1 cellular context compared by ENCODE assay signal in the genomic region with DNA sequence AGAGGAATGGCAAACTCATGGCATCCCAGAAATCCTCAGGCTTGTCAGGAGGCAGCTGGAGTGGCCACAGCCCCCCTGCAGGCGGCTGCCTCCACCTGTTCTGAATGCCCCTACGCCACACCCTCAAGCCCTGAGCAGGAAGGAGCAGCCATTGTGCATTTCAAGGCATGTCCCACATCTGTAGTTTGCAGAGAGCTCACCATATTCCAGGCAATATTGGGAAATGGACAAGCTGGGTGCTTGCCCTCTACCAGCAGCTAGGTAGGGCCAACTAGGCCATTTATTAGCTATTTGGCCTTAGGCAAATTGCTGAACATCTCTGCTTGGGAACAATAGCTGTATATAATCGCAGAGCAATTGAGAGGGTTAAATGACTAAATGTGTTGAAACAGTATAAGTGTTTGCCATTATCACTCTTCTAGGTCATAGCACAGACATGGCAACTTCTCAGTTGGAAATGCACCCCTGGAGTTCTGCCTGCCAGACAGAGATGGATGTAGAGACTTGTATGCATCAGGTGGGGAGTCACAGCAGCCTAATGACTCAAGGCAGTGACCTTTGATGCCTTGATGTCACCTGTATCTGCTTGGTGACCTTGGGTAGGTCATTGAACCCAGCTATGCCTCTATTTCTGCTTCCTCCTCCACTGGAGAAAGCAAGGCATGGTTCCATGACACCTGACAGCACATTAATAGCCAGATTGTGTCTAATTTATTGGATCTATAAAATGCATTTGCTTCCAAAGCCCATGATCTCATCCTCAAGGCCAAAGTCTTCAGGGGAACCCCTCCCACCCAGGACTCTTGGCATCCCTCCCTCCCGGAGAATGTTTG.
TF ChIP-seq lines count a peak whose summit lies in the region.

No MANE protein-coding gene starts in this region.

TF ChIP-seq in GM23338, 12 proteins besides CTCF, POLR2A, EP300 and RAD21 (continued from another document):
- TF ChIP-seq, protein P1, sequence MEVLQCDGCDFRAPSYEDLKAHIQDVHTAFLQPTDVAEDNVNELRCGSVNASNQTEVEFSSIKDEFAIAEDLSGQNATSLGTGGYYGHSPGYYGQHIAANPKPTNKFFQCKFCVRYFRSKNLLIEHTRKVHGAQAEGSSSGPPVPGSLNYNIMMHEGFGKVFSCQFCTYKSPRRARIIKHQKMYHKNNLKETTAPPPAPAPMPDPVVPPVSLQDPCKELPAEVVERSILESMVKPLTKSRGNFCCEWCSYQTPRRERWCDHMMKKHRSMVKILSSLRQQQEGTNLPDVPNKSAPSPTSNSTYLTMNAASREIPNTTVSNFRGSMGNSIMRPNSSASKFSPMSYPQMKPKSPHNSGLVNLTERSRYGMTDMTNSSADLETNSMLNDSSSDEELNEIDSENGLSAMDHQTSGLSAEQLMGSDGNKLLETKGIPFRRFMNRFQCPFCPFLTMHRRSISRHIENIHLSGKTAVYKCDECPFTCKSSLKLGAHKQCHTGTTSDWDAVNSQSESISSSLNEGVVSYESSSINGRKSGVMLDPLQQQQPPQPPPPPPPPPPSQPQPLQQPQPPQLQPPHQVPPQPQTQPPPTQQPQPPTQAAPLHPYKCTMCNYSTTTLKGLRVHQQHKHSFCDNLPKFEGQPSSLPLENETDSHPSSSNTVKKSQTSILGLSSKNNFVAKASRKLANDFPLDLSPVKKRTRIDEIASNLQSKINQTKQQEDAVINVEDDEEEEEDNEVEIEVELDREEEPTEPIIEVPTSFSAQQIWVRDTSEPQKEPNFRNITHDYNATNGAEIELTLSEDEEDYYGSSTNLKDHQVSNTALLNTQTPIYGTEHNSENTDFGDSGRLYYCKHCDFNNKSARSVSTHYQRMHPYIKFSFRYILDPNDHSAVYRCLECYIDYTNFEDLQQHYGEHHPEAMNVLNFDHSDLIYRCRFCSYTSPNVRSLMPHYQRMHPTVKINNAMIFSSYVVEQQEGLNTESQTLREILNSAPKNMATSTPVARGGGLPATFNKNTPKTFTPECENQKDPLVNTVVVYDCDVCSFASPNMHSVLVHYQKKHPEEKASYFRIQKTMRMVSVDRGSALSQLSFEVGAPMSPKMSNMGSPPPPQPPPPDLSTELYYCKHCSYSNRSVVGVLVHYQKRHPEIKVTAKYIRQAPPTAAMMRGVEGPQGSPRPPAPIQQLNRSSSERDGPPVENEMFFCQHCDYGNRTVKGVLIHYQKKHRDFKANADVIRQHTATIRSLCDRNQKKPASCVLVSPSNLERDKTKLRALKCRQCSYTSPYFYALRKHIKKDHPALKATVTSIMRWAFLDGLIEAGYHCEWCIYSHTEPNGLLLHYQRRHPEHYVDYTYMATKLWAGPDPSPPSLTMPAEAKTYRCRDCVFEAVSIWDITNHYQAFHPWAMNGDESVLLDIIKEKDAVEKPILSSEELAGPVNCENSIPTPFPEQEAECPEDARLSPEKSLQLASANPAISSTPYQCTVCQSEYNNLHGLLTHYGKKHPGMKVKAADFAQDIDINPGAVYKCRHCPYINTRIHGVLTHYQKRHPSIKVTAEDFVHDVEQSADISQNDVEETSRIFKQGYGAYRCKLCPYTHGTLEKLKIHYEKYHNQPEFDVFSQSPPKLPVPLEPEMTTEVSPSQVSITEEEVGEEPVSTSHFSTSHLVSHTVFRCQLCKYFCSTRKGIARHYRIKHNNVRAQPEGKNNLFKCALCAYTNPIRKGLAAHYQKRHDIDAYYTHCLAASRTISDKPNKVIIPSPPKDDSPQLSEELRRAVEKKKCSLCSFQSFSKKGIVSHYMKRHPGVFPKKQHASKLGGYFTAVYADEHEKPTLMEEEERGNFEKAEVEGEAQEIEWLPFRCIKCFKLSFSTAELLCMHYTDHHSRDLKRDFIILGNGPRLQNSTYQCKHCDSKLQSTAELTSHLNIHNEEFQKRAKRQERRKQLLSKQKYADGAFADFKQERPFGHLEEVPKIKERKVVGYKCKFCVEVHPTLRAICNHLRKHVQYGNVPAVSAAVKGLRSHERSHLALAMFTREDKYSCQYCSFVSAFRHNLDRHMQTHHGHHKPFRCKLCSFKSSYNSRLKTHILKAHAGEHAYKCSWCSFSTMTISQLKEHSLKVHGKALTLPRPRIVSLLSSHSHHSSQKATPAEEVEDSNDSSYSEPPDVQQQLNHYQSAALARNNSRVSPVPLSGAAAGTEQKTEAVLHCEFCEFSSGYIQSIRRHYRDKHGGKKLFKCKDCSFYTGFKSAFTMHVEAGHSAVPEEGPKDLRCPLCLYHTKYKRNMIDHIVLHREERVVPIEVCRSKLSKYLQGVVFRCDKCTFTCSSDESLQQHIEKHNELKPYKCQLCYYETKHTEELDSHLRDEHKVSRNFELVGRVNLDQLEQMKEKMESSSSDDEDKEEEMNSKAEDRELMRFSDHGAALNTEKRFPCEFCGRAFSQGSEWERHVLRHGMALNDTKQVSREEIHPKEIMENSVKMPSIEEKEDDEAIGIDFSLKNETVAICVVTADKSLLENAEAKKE (CRISPR knock-in tag; IDR thresholded peaks at IDR 0.05), result no peak
- TF ChIP-seq JUNB (IDR thresholded peaks at IDR 0.05; ENCODE audit: unreplicated experiment) (no peak), ZNF114 (CRISPR knock-in tag; IDR thresholded peaks at IDR 0.05) (no peak), POLR2AphosphoS5 (IDR thresholded peaks at IDR 0.05; ENCODE audit: low read depth) (no peak), EZH2 (IDR thresholded peaks at IDR 0.05; ENCODE audit: low read depth, unreplicated experiment) (no peak), STAT1 (IDR thresholded peaks at IDR 0.05; ENCODE audit: unreplicated experiment) (no peak), NANOG (IDR thresholded peaks at IDR 0.05; ENCODE audit: borderline replicate concordance) (no peak), EZH2phosphoT487 (IDR thresholded peaks at IDR 0.05; ENCODE audit: unreplicated experiment) (no peak)
- TF ChIP-seq, protein P2, sequence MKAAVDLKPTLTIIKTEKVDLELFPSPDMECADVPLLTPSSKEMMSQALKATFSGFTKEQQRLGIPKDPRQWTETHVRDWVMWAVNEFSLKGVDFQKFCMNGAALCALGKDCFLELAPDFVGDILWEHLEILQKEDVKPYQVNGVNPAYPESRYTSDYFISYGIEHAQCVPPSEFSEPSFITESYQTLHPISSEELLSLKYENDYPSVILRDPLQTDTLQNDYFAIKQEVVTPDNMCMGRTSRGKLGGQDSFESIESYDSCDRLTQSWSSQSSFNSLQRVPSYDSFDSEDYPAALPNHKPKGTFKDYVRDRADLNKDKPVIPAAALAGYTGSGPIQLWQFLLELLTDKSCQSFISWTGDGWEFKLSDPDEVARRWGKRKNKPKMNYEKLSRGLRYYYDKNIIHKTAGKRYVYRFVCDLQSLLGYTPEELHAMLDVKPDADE (IDR thresholded peaks at IDR 0.05), result no peak
- TF ChIP-seq, protein P3, sequence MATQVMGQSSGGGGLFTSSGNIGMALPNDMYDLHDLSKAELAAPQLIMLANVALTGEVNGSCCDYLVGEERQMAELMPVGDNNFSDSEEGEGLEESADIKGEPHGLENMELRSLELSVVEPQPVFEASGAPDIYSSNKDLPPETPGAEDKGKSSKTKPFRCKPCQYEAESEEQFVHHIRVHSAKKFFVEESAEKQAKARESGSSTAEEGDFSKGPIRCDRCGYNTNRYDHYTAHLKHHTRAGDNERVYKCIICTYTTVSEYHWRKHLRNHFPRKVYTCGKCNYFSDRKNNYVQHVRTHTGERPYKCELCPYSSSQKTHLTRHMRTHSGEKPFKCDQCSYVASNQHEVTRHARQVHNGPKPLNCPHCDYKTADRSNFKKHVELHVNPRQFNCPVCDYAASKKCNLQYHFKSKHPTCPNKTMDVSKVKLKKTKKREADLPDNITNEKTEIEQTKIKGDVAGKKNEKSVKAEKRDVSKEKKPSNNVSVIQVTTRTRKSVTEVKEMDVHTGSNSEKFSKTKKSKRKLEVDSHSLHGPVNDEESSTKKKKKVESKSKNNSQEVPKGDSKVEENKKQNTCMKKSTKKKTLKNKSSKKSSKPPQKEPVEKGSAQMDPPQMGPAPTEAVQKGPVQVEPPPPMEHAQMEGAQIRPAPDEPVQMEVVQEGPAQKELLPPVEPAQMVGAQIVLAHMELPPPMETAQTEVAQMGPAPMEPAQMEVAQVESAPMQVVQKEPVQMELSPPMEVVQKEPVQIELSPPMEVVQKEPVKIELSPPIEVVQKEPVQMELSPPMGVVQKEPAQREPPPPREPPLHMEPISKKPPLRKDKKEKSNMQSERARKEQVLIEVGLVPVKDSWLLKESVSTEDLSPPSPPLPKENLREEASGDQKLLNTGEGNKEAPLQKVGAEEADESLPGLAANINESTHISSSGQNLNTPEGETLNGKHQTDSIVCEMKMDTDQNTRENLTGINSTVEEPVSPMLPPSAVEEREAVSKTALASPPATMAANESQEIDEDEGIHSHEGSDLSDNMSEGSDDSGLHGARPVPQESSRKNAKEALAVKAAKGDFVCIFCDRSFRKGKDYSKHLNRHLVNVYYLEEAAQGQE (IDR thresholded peaks at IDR 0.05; ENCODE audit: unreplicated experiment), result no peak
